In genomic region chr2:27362678-27363420, GRCh38 we compare ENCODE assay signal across 28 cellular contexts. TPM values are rescaled to one million over a fixed set of nuclear protein-coding genes. Genes with fewer than 3 reads are reported as not detected.
DNase-seq lines count a peak whose midpoint lies in the region; ATAC-seq, FAIRE-seq and TF ChIP-seq lines count a peak whose summit lies in the region.
"Had no signal": no experiment of that assay in that cellular context is flagged by ENCODE, and none has a peak within 500 bp of the region (broad histone marks: within the 10 kb centered on the region; RNA-seq: fewer than 3 reads in every experiment).

No MANE protein-coding gene starts in this region.

- no peak for TF ChIP-seq EP300 in K562 (IDR thresholded peaks at IDR 0.05; ENCODE audit: low read length)

- H3K36me3 ChIP-seq in CD8-positive, alpha-beta T cell (ENCODE audit: insufficient read depth, low read length), result peaks cover 20% of the 10 kb centered on the region
- peaks cover 54% of the 10 kb centered on the region for H3K36me3 ChIP-seq in K562 (ENCODE audit: control insufficient read depth, insufficient read depth, low read length)
- H3K36me3 ChIP-seq: uterus had no signal

- FAIRE-seq in K562 (lab: Jason Lieb, UNC), result no peak
- FAIRE-seq: GM19239, RCC 7860 had no signal

- H3K27me3 Mint-ChIP-seq in CD8-positive, alpha-beta T cell (ENCODE audit: low read depth), result no peaks in the 10 kb centered on the region
- H3K27me3 Mint-ChIP-seq in HFFc6 (ENCODE audit: insufficient read depth), result no peaks in the 10 kb centered on the region; the same call in 1 of the 2 replicates
- H3K27me3 Mint-ChIP-seq: activated B cell treated with CpG ODN at 0.5 μM for 24 hours, brain had no signal

- H3K4me1 Mint-ChIP-seq in CD8-positive, alpha-beta T cell (ENCODE audit: low read depth), result peaks cover 8% of the 10 kb centered on the region
- peaks cover 10% of the 10 kb centered on the region for H3K4me1 Mint-ChIP-seq in HFFc6 (ENCODE audit: low read depth)

- no peak for DNase-seq in CD8-positive, alpha-beta T cell
- DNase-seq in HFFc6 (no peak), K562 (ENCODE audit: extremely low read depth in 1 of 4, low spot score in 3 of 4) (no peak), NCI-H774 (lab: John Stamatoyannopoulos, UW) (no peak), NCI-H1436 treated with DMSO at 0.1 percent for 48 hours (lab: John Stamatoyannopoulos, UW) (no peak), COLO668 (lab: John Stamatoyannopoulos, UW; ENCODE audit: unreplicated experiment) (no peak)
- DNase-seq: activated B cell treated with CpG ODN at 0.5 μM for 24 hours; activated gamma-delta T cell; Caco-2; cerebellar nuclear complex; GF-D8; H7; hypothalamus; immature natural killer cell; left lung; NCI-H1105; NCI-H2029; NCI-H524 treated with DMSO at 0.1 percent for 48 hours; psoas muscle; SIG-M5; stimulated activated naive CD4-positive, alpha-beta T cell; testis; uterus had no signal

- no peak overlapping the region for H2AFZ ChIP-seq in K562 (ENCODE audit: low read depth, low read length)

- BruUV-seq in K562 (replicated peaks; lab: Mats Ljungman, UMichigan), result no TSS peak

- peaks cover 5% of the 10 kb centered on the region for H3K4me1 ChIP-seq in CD8-positive, alpha-beta T cell (ENCODE audit: insufficient read depth, low read length)
- peaks cover 0 to 8% of the 10 kb centered on the region in 2 experiments; a peak in 3 of 5 replicates for H3K4me1 ChIP-seq in K562 (replicated peaks in 1 of 2; ENCODE audit: control insufficient read depth in 2 of 2, insufficient read depth in 2 of 2, low read length in 2 of 2)
- H3K4me1 ChIP-seq: Caco-2, uterus had no signal

- peaks cover 35% of the 10 kb centered on the region for H3K36me3 Mint-ChIP-seq in CD8-positive, alpha-beta T cell
- peaks cover 39% of the 10 kb centered on the region for H3K36me3 Mint-ChIP-seq in HFFc6 (ENCODE audit: low read depth)

- intact Hi-C loops in CD8-positive, alpha-beta T cell (cut with DNase I, micrococcal nuclease), result no loop called here
- intact Hi-C loops in K562 (cut with micrococcal nuclease), result no loop called here

- in situ Hi-C loops in K562 (cut with MboI), result no loop called here

- H3K9me3 Mint-ChIP-seq in CD8-positive, alpha-beta T cell, result no peaks in the 10 kb centered on the region
- no peaks in the 10 kb centered on the region for H3K9me3 Mint-ChIP-seq in HFFc6
- H3K9me3 Mint-ChIP-seq: activated B cell treated with CpG ODN at 0.5 μM for 24 hours, immature natural killer cell had no signal

- H3K79me2 ChIP-seq in K562 (ENCODE audit: control insufficient read depth, insufficient read depth, low read length), result peaks cover 11% of the 10 kb centered on the region

- no peak overlapping the region for H3K4me3 Mint-ChIP-seq in CD8-positive, alpha-beta T cell
- H3K4me3 Mint-ChIP-seq in HFFc6, result no peak overlapping the region
- H3K4me3 Mint-ChIP-seq: activated B cell treated with CpG ODN at 0.5 μM for 24 hours, immature natural killer cell had no signal

- no peak for TF ChIP-seq CTCF in CD8-positive, alpha-beta T cell (IDR thresholded peaks at IDR 0.05)
- TF ChIP-seq CTCF in HFFc6 (IDR thresholded peaks at IDR 0.05), result no peak
- TF ChIP-seq CTCF in K562 (IDR thresholded peaks at IDR 0.05 in 2 of 3, conservative IDR thresholded peaks at IDR 0.05 in 1 of 3; ENCODE audit: insufficient read depth in 2 of 3, low read depth in 1 of 3, low read length in 3 of 3), result no peak

- H3K9me3 ChIP-seq in CD8-positive, alpha-beta T cell (ENCODE audit: low read length), result no peaks in the 10 kb centered on the region
- no peaks in the 10 kb centered on the region for H3K9me3 ChIP-seq in K562 (replicated peaks; ENCODE audit: control insufficient read depth, insufficient read depth, low read depth, low read length)
- H3K9me3 ChIP-seq: BLaER1 treated with 17β-estradiol and CSF1 and Interleukin-3, amounts not matched to agents 10 nM and 100 nM; Caco-2; left lung; neutrophil; psoas muscle; testis; uterus had no signal

- no peaks in the 10 kb centered on the region for H4K20me1 ChIP-seq in K562 (replicated peaks; ENCODE audit: control insufficient read depth, insufficient read depth, low read length)

- no peaks in the 10 kb centered on the region for H3K27me3 ChIP-seq in CD8-positive, alpha-beta T cell (ENCODE audit: insufficient read depth, low read length)
- H3K27me3 ChIP-seq in K562 (ENCODE audit: control insufficient read depth in 2 of 2, insufficient read depth in 2 of 2, low read length in 2 of 2), result no peaks in the 10 kb centered on the region
- H3K27me3 ChIP-seq: BLaER1 treated with 17β-estradiol and CSF1 and Interleukin-3, amounts not matched to agents 10 nM and 100 nM; left lung; neutrophil; testis; uterus had no signal

- CTCF ChIA-PET in CD8-positive, alpha-beta T cell (lab: Charles Lee), result no interaction called here
- CTCF ChIA-PET in K562 (lab: Yijun Ruan, JAX; ENCODE audit: low intra/inter-chr PET ratio), result no interaction called here

- H3K9ac ChIP-seq in K562 (ENCODE audit: insufficient read depth in 1 of 2, low read depth in 2 of 2, low read length in 2 of 2), result no peak overlapping the region
- H3K9ac ChIP-seq: BLaER1 treated with 17β-estradiol and CSF1 and Interleukin-3, amounts not matched to agents 10 nM and 100 nM had no signal

- H3K4me2 ChIP-seq in K562 (ENCODE audit: insufficient read depth, low read length), result no peak overlapping the region
- H3K4me2 ChIP-seq: BLaER1 treated with 17β-estradiol and CSF1 and Interleukin-3, amounts not matched to agents 10 nM and 100 nM had no signal

- TF ChIP-seq POLR2A in K562 (conservative IDR thresholded peaks at IDR 0.05), result peak; percentile 60; the same call in 1 of the 2 replicates

- 69% methylated on average over 4 of the region's 4 CpGs for WGBS in K562 (ENCODE audit: insufficient coverage, low coverage, missing lambda C conversion rate)

- H3K27ac Mint-ChIP-seq in CD8-positive, alpha-beta T cell, result peak overlapping the region; percentile 29
- H3K27ac Mint-ChIP-seq in HFFc6, result peak overlapping the region; percentile 32; the same call in 1 of the 2 replicates
- H3K27ac Mint-ChIP-seq: activated B cell treated with CpG ODN at 0.5 μM for 24 hours had no signal

- H3K9me1 ChIP-seq in K562 (ENCODE audit: control insufficient read depth, insufficient read depth, low read length), result no peaks in the 10 kb centered on the region

- no peak for ATAC-seq in CD8-positive, alpha-beta T cell
- peak; percentile 54 for ATAC-seq in K562
- ATAC-seq: left lung had no signal

- POLR2A ChIA-PET in CD8-positive, alpha-beta T cell (lab: Charles Lee), result no interaction called here
- POLR2A ChIA-PET in K562 (lab: Yijun Ruan, JAX), result interaction anchor here (0.6 to 2.0 kb wide), 7 partner anchors 12 to 1136 kb away, joined by 3 to 9 read pairs (median 4); partner anchors contain the start of gene ZNF513

- no peak overlapping the region for H3K27ac ChIP-seq in CD8-positive, alpha-beta T cell (ENCODE audit: low read depth, low read length)
- H3K27ac ChIP-seq in K562 (ENCODE audit: extremely low read depth, low read depth, low read length), result peak overlapping the region; percentile 50; the same call in 1 of the 3 replicates
- H3K27ac ChIP-seq: BLaER1 treated with 17β-estradiol and CSF1 and Interleukin-3, amounts not matched to agents 10 nM and 100 nM; left lung; neutrophil; psoas muscle; testis; uterus had no signal

- no peak for TF ChIP-seq RAD21 in K562 (CRISPR knock-in tag; conservative IDR thresholded peaks at IDR 0.05 in 1 of 2, IDR thresholded peaks at IDR 0.05 in 1 of 2)

- H3K4me3 ChIP-seq in CD8-positive, alpha-beta T cell (ENCODE audit: low read depth, low read length), result no peak overlapping the region
- H3K4me3 ChIP-seq in K562, result no peak overlapping the region
- H3K4me3 ChIP-seq: BLaER1 treated with 17β-estradiol and CSF1 and Interleukin-3, amounts not matched to agents 10 nM and 100 nM; left lung; psoas muscle; testis; uterus had no signal

RNA-seq across cellular contexts. Expression of gene GTF3C2, which starts 6.3 kb away (rescaled TPM):
- 10 to 100 TPM; 52.2 to 56.2 TPM for total RNA-seq in CD8-positive, alpha-beta T cell
- 10 to 100 TPM; 42.9 to 53.0 (median 48.4) TPM for total RNA-seq in HFFc6 (2021; fragmentation: NEBNext Ultra II Directional; extraction: Animal tissue kit (Norgen Biotek cat#: 25700))
- 217 and 308 TPM in 2 replicates for total RNA-seq in K562 (2011; cell fraction: chromatin; rRNA removed; ENCODE audit: low replicate concordance)
- total RNA-seq in K562 (2011; cell fraction: nucleolus; rRNA removed), result 145 and 163 TPM in 2 replicates
- 162 and 165 TPM in 2 replicates for total RNA-seq in K562 (2011; cell fraction: nucleoplasm; rRNA removed)
- total RNA-seq in K562 (2014; rRNA removed), result 38.6 and 64.7 TPM in 2 replicates
- 49.2 and 51.3 TPM in 2 replicates for total RNA-seq in K562 (2014; rRNA removed; fragmentation: Illumina TruSeq; extraction: Trizol)
- 53.0 and 57.9 TPM in 2 replicates for total RNA-seq in K562 (2015; rRNA removed; fragmentation: Illumina TruSeq; extraction: Trizol)
- total RNA-seq in K562 (2021), result 70.0 and 85.2 TPM in 2 replicates
- polyA plus RNA-seq in K562 (2011; rRNA removed), result 96.6 and 116 TPM in 2 replicates
- 91.3 and 92.7 TPM in 2 replicates for polyA plus RNA-seq in K562 (2011; cell fraction: cytosol; rRNA removed)
- polyA plus RNA-seq in K562 (2011; cell fraction: nucleus; rRNA removed), result 240 and 356 TPM in 2 replicates
- 61.2 and 64.8 TPM in 2 replicates for polyA plus RNA-seq in K562 (2012)
- 84.4 and 96.8 TPM in 2 replicates for polyA plus RNA-seq in K562 (2014; fragmentation: Illumina TruSeq; extraction: Trizol)
- 10 to 100 TPM; 35.5 to 40.2 TPM for polyA plus RNA-seq in K562 (2014; fragmentation: Nextera tagmentation; extraction: Ambion mirVana)
- 62.4 and 65.8 TPM in 2 replicates for polyA plus RNA-seq in K562 (2014; rRNA removed)
- 62.6 and 74.7 TPM in 2 replicates for polyA minus RNA-seq in K562 (2011; rRNA and poly(A)+ RNA removed)
- 33.3 and 43.0 TPM in 2 replicates for polyA minus RNA-seq in K562 (2011; cell fraction: cytosol; rRNA and poly(A)+ RNA removed)
- polyA minus RNA-seq in K562 (2011; cell fraction: nucleus; rRNA and poly(A)+ RNA removed), result 40.9 and 68.3 TPM in 2 replicates

RNA-seq across cellular contexts. Expression of gene EIF2B4, which starts 7.3 kb away (rescaled TPM):
- total RNA-seq in CD8-positive, alpha-beta T cell, result 10 to 100 TPM; 39.7 to 39.9 TPM
- total RNA-seq in HFFc6 (2021; fragmentation: NEBNext Ultra II Directional; extraction: Animal tissue kit (Norgen Biotek cat#: 25700)), result 10 to 100 TPM; 44.5 to 48.4 (median 45.8) TPM
- total RNA-seq in K562 (2011; cell fraction: chromatin; rRNA removed; ENCODE audit: low replicate concordance), result 108 and 141 TPM in 2 replicates
- total RNA-seq in K562 (2011; cell fraction: nucleolus; rRNA removed), result 58.2 and 64.9 TPM in 2 replicates
- total RNA-seq in K562 (2011; cell fraction: nucleoplasm; rRNA removed), result 81.0 and 82.5 TPM in 2 replicates
- total RNA-seq in K562 (2014; rRNA removed), result 63.6 and 66.0 TPM in 2 replicates
- total RNA-seq in K562 (2014; rRNA removed; fragmentation: Illumina TruSeq; extraction: Trizol), result 43.3 and 45.4 TPM in 2 replicates
- 45.3 and 46.8 TPM in 2 replicates for total RNA-seq in K562 (2015; rRNA removed; fragmentation: Illumina TruSeq; extraction: Trizol)
- 57.0 and 66.6 TPM in 2 replicates for total RNA-seq in K562 (2021)
- polyA plus RNA-seq in K562 (2011; rRNA removed), result 53.1 and 64.8 TPM in 2 replicates
- polyA plus RNA-seq in K562 (2011; cell fraction: cytosol; rRNA removed), result 57.9 and 64.5 TPM in 2 replicates
- 175 and 198 TPM in 2 replicates for polyA plus RNA-seq in K562 (2011; cell fraction: nucleus; rRNA removed)
- polyA plus RNA-seq in K562 (2012), result 64.3 and 82.9 TPM in 2 replicates
- polyA plus RNA-seq in K562 (2014; fragmentation: Illumina TruSeq; extraction: Trizol), result 68.0 and 80.3 TPM in 2 replicates
- polyA plus RNA-seq in K562 (2014; fragmentation: Nextera tagmentation; extraction: Ambion mirVana), result 10 to 100 TPM; 29.7 to 48.6 TPM
- polyA plus RNA-seq in K562 (2014; rRNA removed), result 58.9 and 60.8 TPM in 2 replicates
- 68.8 and 94.7 TPM in 2 replicates for polyA minus RNA-seq in K562 (2011; rRNA and poly(A)+ RNA removed)
- polyA minus RNA-seq in K562 (2011; cell fraction: cytosol; rRNA and poly(A)+ RNA removed), result 19.7 and 35.4 TPM in 2 replicates
- 24.2 and 39.8 TPM in 2 replicates for polyA minus RNA-seq in K562 (2011; cell fraction: nucleus; rRNA and poly(A)+ RNA removed)

RNA-seq across cellular contexts. Expression of gene SNX17, which starts 7.6 kb away (rescaled TPM):
- total RNA-seq in CD8-positive, alpha-beta T cell, result 10 to 100 TPM; 64.8 to 66.5 TPM
- 100 to 1,000 TPM; 140 to 160 (median 150) TPM for total RNA-seq in HFFc6 (2021; fragmentation: NEBNext Ultra II Directional; extraction: Animal tissue kit (Norgen Biotek cat#: 25700))
- 127 and 249 TPM in 2 replicates for total RNA-seq in K562 (2011; cell fraction: chromatin; rRNA removed; ENCODE audit: low replicate concordance)
- total RNA-seq in K562 (2011; cell fraction: nucleolus; rRNA removed), result 127 and 149 TPM in 2 replicates
- total RNA-seq in K562 (2011; cell fraction: nucleoplasm; rRNA removed), result 132 and 134 TPM in 2 replicates
- total RNA-seq in K562 (2014; rRNA removed) (61.7 and 80.4 TPM in 2 replicates), K562 (2014; rRNA removed; fragmentation: Illumina TruSeq; extraction: Trizol) (44.1 and 45.3 TPM in 2 replicates), K562 (2015; rRNA removed; fragmentation: Illumina TruSeq; extraction: Trizol) (53.2 and 54.6 TPM in 2 replicates), K562 (2021) (72.5 and 75.7 TPM in 2 replicates)
- polyA plus RNA-seq in K562 (2011; rRNA removed) (45.8 and 57.3 TPM in 2 replicates), K562 (2014; fragmentation: Illumina TruSeq; extraction: Trizol) (44.2 and 57.6 TPM in 2 replicates), K562 (2014; fragmentation: Nextera tagmentation; extraction: Ambion mirVana) (1 to 10 TPM; 3.0 to 7.5 TPM), K562 (2014; rRNA removed) (58.7 and 60.2 TPM in 2 replicates)
- polyA plus RNA-seq in K562 (2011; cell fraction: cytosol; rRNA removed), result 65.9 and 86.7 TPM in 2 replicates
- 129 and 142 TPM in 2 replicates for polyA plus RNA-seq in K562 (2011; cell fraction: nucleus; rRNA removed)
- 64.3 and 80.0 TPM in 2 replicates for polyA plus RNA-seq in K562 (2012)
- 62.0 and 62.2 TPM in 2 replicates for polyA minus RNA-seq in K562 (2011; rRNA and poly(A)+ RNA removed)
- 33.1 and 37.9 TPM in 2 replicates for polyA minus RNA-seq in K562 (2011; cell fraction: cytosol; rRNA and poly(A)+ RNA removed)
- polyA minus RNA-seq in K562 (2011; cell fraction: nucleus; rRNA and poly(A)+ RNA removed), result 67.2 and 89.5 TPM in 2 replicates

RNA-seq across cellular contexts. Expression of gene ZNF513, which starts 17.7 kb away (rescaled TPM):
- total RNA-seq in CD8-positive, alpha-beta T cell, result 10 to 100 TPM; 19.0 to 21.6 TPM
- total RNA-seq in HFFc6 (2021; fragmentation: NEBNext Ultra II Directional; extraction: Animal tissue kit (Norgen Biotek cat#: 25700)), result 10 to 100 TPM; 11.9 to 15.3 (median 12.8) TPM
- 4.9 and 15.7 TPM in 2 replicates for total RNA-seq in K562 (2011; cell fraction: chromatin; rRNA removed; ENCODE audit: low replicate concordance)
- total RNA-seq in K562 (2011; cell fraction: nucleolus; rRNA removed), result 17.0 and 17.3 TPM in 2 replicates
- total RNA-seq in K562 (2011; cell fraction: nucleoplasm; rRNA removed), result 7.1 and 8.9 TPM in 2 replicates
- total RNA-seq in K562 (2014; rRNA removed), result 6.7 and 8.0 TPM in 2 replicates
- 1.9 and 2.5 TPM in 2 replicates for total RNA-seq in K562 (2014; rRNA removed; fragmentation: Illumina TruSeq; extraction: Trizol)
- 7.1 TPM in 2 replicates for total RNA-seq in K562 (2015; rRNA removed; fragmentation: Illumina TruSeq; extraction: Trizol)
- total RNA-seq in K562 (2021), result 8.5 and 9.9 TPM in 2 replicates
- polyA plus RNA-seq in K562 (2011; rRNA removed), result 4.4 and 6.6 TPM in 2 replicates
- 10.0 and 15.4 TPM in 2 replicates for polyA plus RNA-seq in K562 (2011; cell fraction: cytosol; rRNA removed)
- 19.1 and 33.8 TPM in 2 replicates for polyA plus RNA-seq in K562 (2011; cell fraction: nucleus; rRNA removed)
- polyA plus RNA-seq in K562 (2012), result 7.6 and 12.8 TPM in 2 replicates
- 4.1 and 7.4 TPM in 2 replicates for polyA plus RNA-seq in K562 (2014; fragmentation: Illumina TruSeq; extraction: Trizol)
- polyA plus RNA-seq in K562 (2014; fragmentation: Nextera tagmentation; extraction: Ambion mirVana), result under 1 TPM; 0.04 to 0.15 TPM
- polyA plus RNA-seq in K562 (2014; rRNA removed), result 9.7 and 13.6 TPM in 2 replicates
- polyA minus RNA-seq in K562 (2011; rRNA and poly(A)+ RNA removed), result 1.9 and 2.3 TPM in 2 replicates
- 2.7 and 4.6 TPM in 2 replicates for polyA minus RNA-seq in K562 (2011; cell fraction: cytosol; rRNA and poly(A)+ RNA removed)
- 9.6 and 10.2 TPM in 2 replicates for polyA minus RNA-seq in K562 (2011; cell fraction: nucleus; rRNA and poly(A)+ RNA removed)

RNA-seq across cellular contexts. Expression of gene MPV17, which starts 40.0 kb away (rescaled TPM):
- total RNA-seq in CD8-positive, alpha-beta T cell, result 10 to 100 TPM; 23.6 to 26.0 TPM
- 10 to 100 TPM; 72.5 to 89.8 (median 83.5) TPM for total RNA-seq in HFFc6 (2021; fragmentation: NEBNext Ultra II Directional; extraction: Animal tissue kit (Norgen Biotek cat#: 25700))
- total RNA-seq in K562 (2011; cell fraction: chromatin; rRNA removed; ENCODE audit: low replicate concordance), result 288 and 498 TPM in 2 replicates
- total RNA-seq in K562 (2011; cell fraction: nucleolus; rRNA removed), result 229 and 251 TPM in 2 replicates
- total RNA-seq in K562 (2011; cell fraction: nucleoplasm; rRNA removed), result 296 and 427 TPM in 2 replicates
- total RNA-seq in K562 (2014; rRNA removed) (54.7 and 74.5 TPM in 2 replicates), K562 (2014; rRNA removed; fragmentation: Illumina TruSeq; extraction: Trizol) (60.4 and 69.2 TPM in 2 replicates), K562 (2015; rRNA removed; fragmentation: Illumina TruSeq; extraction: Trizol) (70.2 and 70.9 TPM in 2 replicates), K562 (2021) (66.8 and 71.2 TPM in 2 replicates)
- polyA plus RNA-seq in K562 (2011; rRNA removed) (140 and 144 TPM in 2 replicates), K562 (2014; fragmentation: Illumina TruSeq; extraction: Trizol) (107 and 134 TPM in 2 replicates), K562 (2014; fragmentation: Nextera tagmentation; extraction: Ambion mirVana) (10 to 100 TPM; 69.8 to 81.8 TPM), K562 (2014; rRNA removed) (65.3 and 67.2 TPM in 2 replicates)
- 190 and 249 TPM in 2 replicates for polyA plus RNA-seq in K562 (2011; cell fraction: cytosol; rRNA removed)
- 280 and 330 TPM in 2 replicates for polyA plus RNA-seq in K562 (2011; cell fraction: nucleus; rRNA removed)
- polyA plus RNA-seq in K562 (2012), result 99.4 and 107 TPM in 2 replicates
- polyA minus RNA-seq in K562 (2011; rRNA and poly(A)+ RNA removed), result 141 and 162 TPM in 2 replicates
- polyA minus RNA-seq in K562 (2011; cell fraction: cytosol; rRNA and poly(A)+ RNA removed), result 56.1 and 78.0 TPM in 2 replicates
- 58.2 and 79.0 TPM in 2 replicates for polyA minus RNA-seq in K562 (2011; cell fraction: nucleus; rRNA and poly(A)+ RNA removed)
